ENCODE assay signal across 8 cellular contexts in genomic region chr22:38706101-38706884, GRCh38. TPM values are rescaled to one million over a fixed set of nuclear protein-coding genes. Genes with fewer than 3 reads are reported as not detected.
DNase-seq lines count a peak whose midpoint lies in the region; ATAC-seq and TF ChIP-seq lines count a peak whose summit lies in the region.

No MANE protein-coding gene starts in this region.

- TF ChIP-seq CTCF in LNCaP clone FGC (IDR thresholded peaks at IDR 0.05; ENCODE audit: control insufficient read depth, extremely low read depth, insufficient read depth) (no peak), fibroblast of pulmonary artery (IDR thresholded peaks at IDR 0.05; ENCODE audit: low read length, missing control alignments) (no peak), neural cell (IDR thresholded peaks at IDR 0.05; ENCODE audit: poor library complexity, severe bottlenecking) (no peak), upper lobe of right lung (IDR thresholded peaks at IDR 0.05) (no peak)

- H4K20me1 ChIP-seq in neural cell (ENCODE audit: insufficient read depth), result no peaks in the 10 kb centered on the region

- peak; percentile 6 for TF ChIP-seq RAD21 in neural cell (conservative IDR thresholded peaks at IDR 0.05)

- peak overlapping the region; percentile 88 for H3K9ac ChIP-seq in neural cell (ENCODE audit: low read length)

- H3K4me3 ChIP-seq in LNCaP clone FGC (ENCODE audit: low read depth, low read length) (peak overlapping the region; percentile 78), fibroblast of pulmonary artery (replicated peaks; ENCODE audit: low read depth, low read length) (peak overlapping the region; percentile 85), neural cell (ENCODE audit: low read length) (peak overlapping the region; percentile 98), upper lobe of right lung (peak overlapping the region; percentile 84)

- DNase-seq in AG08396 (ENCODE audit: low spot score) (peak; percentile 54), GM19240 (ENCODE audit: insufficient read length, low spot score) (peak; percentile 29), LNCaP clone FGC (ENCODE audit: low read depth) (no peak), fibroblast of pulmonary artery (ENCODE audit: low read depth) (peak; percentile 36), upper lobe of right lung (peak; percentile 80), SIG-M5 treated with dmso at 0.1 percent for 504 hours (lab: John Stamatoyannopoulos, UW; ENCODE audit: unreplicated experiment) (no peak)
- peak; percentile 33 for DNase-seq in activated T-cell treated with anti-CD3 and anti-CD28 coated beads, Interleukin-2, amount 50 U/mL, for 4 hours

- ATAC-seq in activated T-cell treated with anti-CD3 and anti-CD28 coated beads, Interleukin-2, amount 50 U/mL, for 4 hours, result peak; percentile 3 to 4
- ATAC-seq in upper lobe of right lung, result peak; percentile 4

- H3K9me3 Mint-ChIP-seq in activated T-cell treated with anti-CD3 and anti-CD28 coated beads, Interleukin-2, amount 50 U/mL, for 4 hours, result no peaks in the 10 kb centered on the region

- H3F3A ChIP-seq in neural cell (ENCODE audit: insufficient read depth, low read length, poor library complexity, severe bottlenecking), result no peaks in the 10 kb centered on the region

- peaks cover 23% of the 10 kb centered on the region for H3K36me3 Mint-ChIP-seq in activated T-cell treated with anti-CD3 and anti-CD28 coated beads, Interleukin-2, amount 50 U/mL, for 4 hours (ENCODE audit: insufficient read depth)

- peaks cover 64% of the 10 kb centered on the region for H3K4me1 Mint-ChIP-seq in activated T-cell treated with anti-CD3 and anti-CD28 coated beads, Interleukin-2, amount 50 U/mL, for 4 hours (ENCODE audit: low read depth)

- peaks cover 27% of the 10 kb centered on the region for H3K4me1 ChIP-seq in upper lobe of right lung

- no peak overlapping the region for H2AFZ ChIP-seq in neural cell (ENCODE audit: low read depth, low read length)

- intact Hi-C loops in upper lobe of right lung (cut with DNase I), result no loop called here

- peak overlapping the region; percentile 92 for H3K4me3 Mint-ChIP-seq in activated T-cell treated with anti-CD3 and anti-CD28 coated beads, Interleukin-2, amount 50 U/mL, for 4 hours

- H3K27me3 ChIP-seq in neural cell (ENCODE audit: insufficient read depth, low read depth, low read length) (no peaks in the 10 kb centered on the region), upper lobe of right lung (no peaks in the 10 kb centered on the region)

- TF ChIP-seq EP300 in neural cell (conservative IDR thresholded peaks at IDR 0.05; ENCODE audit: poor library complexity, severe bottlenecking), result no peak

- H3K9me3 ChIP-seq in neural cell (ENCODE audit: low read length) (no peaks in the 10 kb centered on the region), upper lobe of right lung (no peaks in the 10 kb centered on the region)

- H3K36me3 ChIP-seq in neural cell (ENCODE audit: insufficient read depth, low read length), result no peaks in the 10 kb centered on the region
- H3K36me3 ChIP-seq in upper lobe of right lung, result peaks cover 16% of the 10 kb centered on the region

- no peaks in the 10 kb centered on the region for H3K9me2 ChIP-seq in neural cell (ENCODE audit: insufficient read depth, low read length)

- H3K79me2 ChIP-seq in neural cell (replicated peaks; ENCODE audit: insufficient read depth, low read length), result peaks cover 42% of the 10 kb centered on the region

- peak overlapping the region; percentile 57 for H3K4me2 ChIP-seq in neural cell (ENCODE audit: low read length)

- H3K27ac ChIP-seq in neural cell (ENCODE audit: low read length) (peak overlapping the region; percentile 74), upper lobe of right lung (peak overlapping the region; percentile 95)

- H3K27me3 Mint-ChIP-seq in activated T-cell treated with anti-CD3 and anti-CD28 coated beads, Interleukin-2, amount 50 U/mL, for 4 hours (ENCODE audit: low read depth), result no peaks in the 10 kb centered on the region

TF ChIP-seq in neural cell, 6 proteins besides CTCF, POLR2A, EP300 and RAD21:
- TF ChIP-seq EZH2 (IDR thresholded peaks at IDR 0.05; ENCODE audit: borderline replicate concordance, insufficient read depth, low read length, poor library complexity, severe bottlenecking) (no peak), TAF1 (IDR thresholded peaks at IDR 0.05; ENCODE audit: low read depth) (no peak), MXI1 (conservative IDR thresholded peaks at IDR 0.05; ENCODE audit: poor library complexity, severe bottlenecking) (peak; percentile 94), SMC3 (conservative IDR thresholded peaks at IDR 0.05; ENCODE audit: poor library complexity) (peak; percentile 25), REST (IDR thresholded peaks at IDR 0.05; ENCODE audit: borderline replicate concordance) (no peak), POLR2AphosphoS5 (IDR thresholded peaks at IDR 0.05) (no peak)

RNA-seq across cellular contexts. Expression of gene GTPBP1, which starts 0.5 kb away (rescaled TPM):
- total RNA-seq in activated T-cell treated with anti-CD3 and anti-CD28 coated beads, Interleukin-2, amount 50 U/mL, for 4 hours, result 10 to 100 TPM; 69.9 to 80.4 (median 76.5) TPM
- polyA plus RNA-seq in neural cell, result 31.9 TPM in 2 replicates
- 65.1 and 69.4 TPM in 2 replicates for polyA minus RNA-seq in neural cell
- 72.5 TPM for total RNA-seq in upper lobe of right lung

RNA-seq across cellular contexts. Expression of gene JOSD1, which starts 5.5 kb away (rescaled TPM):
- 10 to 100 TPM; 65.3 to 76.0 (median 72.8) TPM for total RNA-seq in activated T-cell treated with anti-CD3 and anti-CD28 coated beads, Interleukin-2, amount 50 U/mL, for 4 hours
- polyA plus RNA-seq in neural cell, result 63.5 and 71.3 TPM in 2 replicates
- 65.4 and 77.4 TPM in 2 replicates for polyA minus RNA-seq in neural cell
- 52.1 TPM for total RNA-seq in upper lobe of right lung

RNA-seq across cellular contexts. Expression of gene TOMM22, which starts 24.5 kb away (rescaled TPM):
- total RNA-seq in activated T-cell treated with anti-CD3 and anti-CD28 coated beads, Interleukin-2, amount 50 U/mL, for 4 hours, result 100 to 1,000 TPM; 247 to 280 (median 249) TPM
- 79.1 and 112 TPM in 2 replicates for polyA plus RNA-seq in neural cell
- 30.7 and 30.9 TPM in 2 replicates for polyA minus RNA-seq in neural cell
- total RNA-seq in upper lobe of right lung, result 51.6 TPM

RNA-seq across cellular contexts. Expression of gene SUN2, which starts 49.5 kb away (rescaled TPM):
- 10 to 100 TPM; 30.1 to 44.6 (median 44.0) TPM for total RNA-seq in activated T-cell treated with anti-CD3 and anti-CD28 coated beads, Interleukin-2, amount 50 U/mL, for 4 hours
- 156 and 172 TPM in 2 replicates for polyA plus RNA-seq in neural cell
- polyA minus RNA-seq in neural cell, result 111 and 142 TPM in 2 replicates
- total RNA-seq in upper lobe of right lung, result 242 TPM

RNA-seq across cellular contexts. Expression of gene CBY1, which starts 49.9 kb away (rescaled TPM):
- 1 to 10 TPM; 4.7 to 6.7 (median 4.9) TPM for total RNA-seq in activated T-cell treated with anti-CD3 and anti-CD28 coated beads, Interleukin-2, amount 50 U/mL, for 4 hours
- polyA plus RNA-seq in neural cell, result 38.3 and 51.4 TPM in 2 replicates
- 23.1 and 24.9 TPM in 2 replicates for polyA minus RNA-seq in neural cell
- 34.6 TPM for total RNA-seq in upper lobe of right lung

Comparison
In these comparisons a context has a peak if more than half of its experiments do, and no peak if none do; other contexts are left out.
1. DNase-seq: peak in AG08396 (single experiment), GM19240 (single experiment), activated T-cell treated with anti-CD3 and anti-CD28 coated beads, Interleukin-2, amount 50 U/mL, for 4 hours (single experiment), fibroblast of pulmonary artery (single experiment) and upper lobe of right lung (single experiment); none in LNCaP clone FGC (single experiment) and SIG-M5 treated with dmso at 0.1 percent for 504 hours (single experiment).
2. Peak in every context shown above with its lines, with median percentiles within 50 percentile points of each other: H3K4me3 ChIP-seq.